ENCODE assay signal across 8 cellular contexts in genomic region chr17:40358323-40359038, GRCh38. TPM values are rescaled to one million over a fixed set of nuclear protein-coding genes. Genes with fewer than 3 reads are reported as not detected.
A peak's percentile ranks its signal among the peaks of the same experiment; 100 is the strongest.
DNase-seq lines count a peak whose midpoint lies in the region; ATAC-seq and TF ChIP-seq lines count a peak whose summit lies in the region.

No MANE protein-coding gene starts in this region.

- no peak overlapping the region for H2AFZ ChIP-seq in neuron (ENCODE audit: low read depth, low read length)

- H3K4me1 ChIP-seq in neuron (ENCODE audit: insufficient read depth, low read length) = peaks cover 3% of the 10 kb centered on the region

- in situ Hi-C loops in SK-MEL-5 (cut with HindIII; ENCODE audit: low pct_unique_long_range_greater_than_20kb, low sequenced_read_pairs) = no loop called here

- DNase-seq in GDM1 (lab: John Stamatoyannopoulos, UW) (peak; percentile 70), MG63 (peak; percentile 79), SK-MEL-5 (ENCODE audit: low read depth, low spot score) (peak; percentile 79), fibroblast of pulmonary artery (ENCODE audit: low read depth) (peak; percentile 90), substantia nigra (lab: John Stamatoyannopoulos, UW) (peak in 48 of 49 donors; percentile 9 to 91 (median 72))
- peak; percentile 96 for DNase-seq in activated effector memory CD4-positive, alpha-beta T cell treated with anti-CD3 and anti-CD28 coated beads, Interleukin-2, amount 50 U/mL, for 16 hours

- H3K36me3 ChIP-seq in MG63 = peaks cover 26% of the 10 kb centered on the region
- H3K36me3 ChIP-seq in neuron (ENCODE audit: insufficient read depth, low read length) = no peaks in the 10 kb centered on the region

- ATAC-seq in GM18858 (IDR thresholded peaks at IDR 0.05; ENCODE audit: unreplicated experiment) = no peak

- no peaks in the 10 kb centered on the region for H3K27me3 ChIP-seq in MG63
- peaks cover 5% of the 10 kb centered on the region for H3K27me3 ChIP-seq in neuron (ENCODE audit: insufficient read depth, low read length)

- no peak overlapping the region for H3K27ac ChIP-seq in substantia nigra (ENCODE audit: low read depth, low read length, poor library complexity, severe bottlenecking)

- peak; percentile 90 for TF ChIP-seq CTCF in fibroblast of pulmonary artery (IDR thresholded peaks at IDR 0.05; ENCODE audit: low read length, missing control alignments)

- H3K9me3 ChIP-seq in MG63 (no peaks in the 10 kb centered on the region), neuron (ENCODE audit: low read length) (no peaks in the 10 kb centered on the region)

- H3K4me3 ChIP-seq in MG63 = no peak overlapping the region; the same call in 1 of the 2 replicates
- no peak overlapping the region for H3K4me3 ChIP-seq in fibroblast of pulmonary artery (replicated peaks; ENCODE audit: low read depth, low read length)
- H3K4me3 ChIP-seq in neuron (ENCODE audit: low read length) = peak overlapping the region; percentile 11

RNA-seq across cellular contexts. Expression of gene GJD3, which starts 6.1 kb away (rescaled TPM):
- total RNA-seq in MG63 (2014; rRNA removed; shearing (Covaris generic); ENCODE audit: low replicate concordance) = not detected in 2 replicates
- total RNA-seq in SK-MEL-5 (2014; rRNA removed; shearing (Covaris generic)) = not detected in 2 replicates
- polyA plus RNA-seq in SK-MEL-5 (2015; cell fraction: cytosol; rRNA removed) = 0.18 TPM in 1 of 2 replicates, not detected in the other
- polyA plus RNA-seq in SK-MEL-5 (2015; cell fraction: nucleus; rRNA removed) = not detected in 2 replicates

RNA-seq across cellular contexts. Expression of gene RARA, which starts 49.5 kb away (rescaled TPM):
- 8.9 and 11.2 TPM in 2 replicates for total RNA-seq in MG63 (2014; rRNA removed; shearing (Covaris generic); ENCODE audit: low replicate concordance)
- 7.6 and 9.0 TPM in 2 replicates for total RNA-seq in SK-MEL-5 (2014; rRNA removed; shearing (Covaris generic))
- polyA plus RNA-seq in SK-MEL-5 (2015; cell fraction: cytosol; rRNA removed) = 25.5 and 26.4 TPM in 2 replicates
- 10.9 and 16.4 TPM in 2 replicates for polyA plus RNA-seq in SK-MEL-5 (2015; cell fraction: nucleus; rRNA removed)

RNA-seq across cellular contexts. Expression of gene TOP2A, which starts 59.2 kb away (rescaled TPM):
- total RNA-seq in MG63 (2014; rRNA removed; shearing (Covaris generic); ENCODE audit: low replicate concordance) = 138 and 187 TPM in 2 replicates
- total RNA-seq in SK-MEL-5 (2014; rRNA removed; shearing (Covaris generic)) = 114 and 117 TPM in 2 replicates
- polyA plus RNA-seq in SK-MEL-5 (2015; cell fraction: cytosol; rRNA removed) = 102 and 129 TPM in 2 replicates
- 176 and 249 TPM in 2 replicates for polyA plus RNA-seq in SK-MEL-5 (2015; cell fraction: nucleus; rRNA removed)
